Comparison of ENCODE assay signal across 15 cellular contexts in the genomic region with DNA sequence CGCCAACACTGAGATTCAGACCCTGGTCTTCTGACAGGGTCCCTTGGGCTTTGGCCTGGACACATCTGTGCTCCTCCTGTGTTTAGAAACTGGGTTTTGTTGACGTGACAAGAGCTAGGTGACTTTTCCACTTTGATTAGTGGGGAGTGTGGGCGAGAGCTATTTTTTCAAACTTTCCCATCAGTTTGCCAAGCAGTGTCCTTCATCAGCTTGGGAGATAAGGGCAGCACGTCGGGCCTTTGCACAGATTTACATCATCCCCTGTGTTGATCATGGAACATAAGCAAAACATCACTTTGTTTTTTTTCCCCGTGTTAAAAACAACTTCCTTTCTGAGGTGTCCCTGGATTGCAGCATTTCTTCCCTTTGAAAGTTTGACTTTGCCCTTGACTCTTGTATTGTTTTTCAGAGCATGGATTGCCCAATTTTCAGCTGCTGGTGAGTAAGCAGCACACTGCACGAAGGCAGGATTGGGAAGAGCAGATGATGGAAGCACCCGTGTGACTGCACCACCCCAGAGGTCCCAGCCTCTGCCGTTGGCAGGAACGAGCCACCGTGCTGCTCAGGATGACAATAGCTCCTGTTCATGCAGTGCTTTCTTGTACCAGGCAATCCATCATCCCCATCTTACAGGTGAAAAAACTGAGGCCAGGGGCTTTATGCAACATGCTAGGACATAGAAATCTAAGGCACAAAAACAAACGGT. TPM values are rescaled to one million over a fixed set of nuclear protein-coding genes. Genes with fewer than 3 reads are reported as not detected.
DNase-seq lines count a peak whose midpoint lies in the region; ATAC-seq and TF ChIP-seq lines count a peak whose summit lies in the region.
"Had no signal": no experiment of that assay in that cellular context is flagged by ENCODE, and none has a peak within 500 bp of the region (broad histone marks: within the 10 kb centered on the region; RNA-seq: fewer than 3 reads in every experiment).

No MANE protein-coding gene starts in this region.

- TF ChIP-seq EP300 in esophagus muscularis mucosa (IDR thresholded peaks at IDR 0.05) = no peak

- H3K36me3 ChIP-seq in GM23338 (ENCODE audit: insufficient read depth) (0 out of 2 replicates have a peak, but pooled peaks cover 3% of the 10 kb centered on the region), esophagus muscularis mucosa (no peaks in the 10 kb centered on the region)

- H3K79me2 ChIP-seq in GM23338 (replicated peaks; ENCODE audit: insufficient read depth) = no peaks in the 10 kb centered on the region

- no peak overlapping the region for H2AFZ ChIP-seq in GM23338

- H3K4me3 ChIP-seq in GM23338 = no peak overlapping the region
- no peak overlapping the region for H3K4me3 ChIP-seq in esophagus muscularis mucosa

- WGBS in esophagus muscularis mucosa = 69% methylated on average over 12 of the region's 12 CpGs

- ATAC-seq in GM23338 = no peak
- no peak for ATAC-seq in HG02885 (IDR thresholded peaks at IDR 0.05; ENCODE audit: poor library complexity, unreplicated experiment)
- ATAC-seq in HG02970 (IDR thresholded peaks at IDR 0.05; ENCODE audit: low FRiP score, unreplicated experiment) = no peak

- H3K27me3 Mint-ChIP-seq in GM23338 (ENCODE audit: insufficient read depth, low read depth, poor library complexity) (peaks cover 11% of the 10 kb centered on the region), osteocyte (ENCODE audit: unreplicated experiment) (no peaks in the 10 kb centered on the region)

- H3K4me2 ChIP-seq in GM23338 = 0 out of 2 replicates have a peak overlapping the region, but pooled peaks have one; percentile 20

- DNase-seq in GM23338 (ENCODE audit: low spot score) = no peak
- DNase-seq in SW480 (ENCODE audit: low spot score) = peak; percentile 43
- DNase-seq in esophagus muscularis mucosa (ENCODE audit: extremely low spot score) = peak; percentile 55
- DNase-seq in osteocyte (ENCODE audit: extremely low spot score, unreplicated experiment) = no peak
- DNase-seq in GDM1 (lab: John Stamatoyannopoulos, UW) = no peak
- no peak for DNase-seq in activated naive CD4-positive, alpha-beta T cell (lab: John Stamatoyannopoulos, UW)
- DNase-seq: activated CD4-positive, alpha-beta T cell treated with anti-CD3 and anti-CD28 coated beads for 48 hours; kidney; NCI-H1930; nephron progenitor cell; NK-92 treated with Interleukin-12 subunit alpha and Interleukin-12 subunit beta, amount 100 ng/mL, for 24 hours had no signal

- peaks cover 5% of the 10 kb centered on the region; the same call in 2 of the 3 replicates for H3K4me1 Mint-ChIP-seq in GM23338
- peaks cover 47% of the 10 kb centered on the region for H3K4me1 Mint-ChIP-seq in osteocyte (ENCODE audit: unreplicated experiment)
- H3K4me1 Mint-ChIP-seq: central memory CD8-positive, alpha-beta T cell had no signal

- no peaks in the 10 kb centered on the region for H4K20me1 ChIP-seq in GM23338 (replicated peaks; ENCODE audit: insufficient read depth)

- H3K36me3 Mint-ChIP-seq in GM23338 (ENCODE audit: low read depth) (peaks cover 25% of the 10 kb centered on the region), osteocyte (ENCODE audit: unreplicated experiment) (no peaks in the 10 kb centered on the region)

- H3K27ac Mint-ChIP-seq in GM23338 (no peak overlapping the region), osteocyte (ENCODE audit: unreplicated experiment) (peak overlapping the region; percentile 12)
- H3K27ac Mint-ChIP-seq: activated T-helper 2 cell treated with anti-CD3 and anti-CD28 coated beads, Interferon-gamma antibody, Interleukin-2, Interleukin-4, amounts not matched to agents 10 μg/mL and 5 μg/mL and 100 μg/mL, durations not matched to agents 14 hours and 24 hours and 36 hours; nephron progenitor cell had no signal

- no peaks in the 10 kb centered on the region for H3K4me1 ChIP-seq in GM23338 (ENCODE audit: insufficient read depth)
- no peaks in the 10 kb centered on the region for H3K4me1 ChIP-seq in esophagus muscularis mucosa

- TF ChIP-seq POLR2A in esophagus muscularis mucosa (IDR thresholded peaks at IDR 0.05; ENCODE audit: low read depth) = no peak

- H3K27me3 ChIP-seq in GM23338 (ENCODE audit: insufficient read depth) (peaks cover 8% of the 10 kb centered on the region), esophagus muscularis mucosa (peaks cover 0 to 40% (median 0%) of the 10 kb centered on the region in 4 donors)

- TF ChIP-seq CTCF in GM23338 (conservative IDR thresholded peaks at IDR 0.05; ENCODE audit: low read depth in 2 of 2) = no peak
- no peak for TF ChIP-seq CTCF in esophagus muscularis mucosa (IDR thresholded peaks at IDR 0.05)
- TF ChIP-seq CTCF in osteocyte (IDR thresholded peaks at IDR 0.05) = no peak

- no peak overlapping the region for H3K27ac ChIP-seq in GM23338 (ENCODE audit: low read depth)
- H3K27ac ChIP-seq in esophagus muscularis mucosa (replicated peaks in 1 of 4) = no peak overlapping the region

- H3K9me3 Mint-ChIP-seq in GM23338 (peaks cover 27% of the 10 kb centered on the region), osteocyte (ENCODE audit: unreplicated experiment) (peaks cover 16% of the 10 kb centered on the region)
- H3K9me3 Mint-ChIP-seq: activated T-helper 2 cell treated with anti-CD3 and anti-CD28 coated beads, Interferon-gamma antibody, Interleukin-2, Interleukin-4, amounts not matched to agents 10 μg/mL and 5 μg/mL and 100 μg/mL, durations not matched to agents 14 hours and 24 hours and 36 hours; central memory CD8-positive, alpha-beta T cell had no signal

- peaks cover 0 to 24% (median 15%) of the 10 kb centered on the region in 4 donors for H3K9me3 ChIP-seq in esophagus muscularis mucosa

- H3F3A ChIP-seq in GM23338 (replicated peaks; ENCODE audit: low read depth) = no peaks in the 10 kb centered on the region

- no peak overlapping the region for H3K4me3 Mint-ChIP-seq in GM23338
- H3K4me3 Mint-ChIP-seq in osteocyte (ENCODE audit: unreplicated experiment) = no peak overlapping the region
- H3K4me3 Mint-ChIP-seq: central memory CD8-positive, alpha-beta T cell; nephron progenitor cell had no signal

- H3K9me2 ChIP-seq in GM23338 (ENCODE audit: insufficient read depth) = no peaks in the 10 kb centered on the region

- intact Hi-C loops in esophagus muscularis mucosa (cut with DNase I) = no loop called here

TF ChIP-seq in GM23338, 12 proteins besides CTCF, POLR2A, EP300 and RAD21 (continues in another document):
- TF ChIP-seq ZNF114 (CRISPR knock-in tag; IDR thresholded peaks at IDR 0.05) = no peak

RNA-seq across cellular contexts. Expression of a gene that starts 6.4 kb away (rescaled TPM):
- total RNA-seq in GM23338 (2014; rRNA removed; shearing (Covaris generic)) = not detected in 2 replicates
- polyA plus RNA-seq in GM23338 (2016; fragmentation: Nextera tagmentation; extraction: Ambion mirVana) = not detected in 2 replicates
- not detected for total RNA-seq in esophagus muscularis mucosa
- total RNA-seq in osteocyte = 1.9 and 2.4 TPM in 2 replicates
- total RNA-seq: activated T-helper 2 cell treated with anti-CD3 and anti-CD28 coated beads, Interferon-gamma antibody, Interleukin-2, Interleukin-4, amounts not matched to agents 10 μg/mL and 5 μg/mL and 100 μg/mL, durations not matched to agents 14 hours and 24 hours and 36 hours; kidney had no signal

RNA-seq across cellular contexts. Expression of a gene that starts 9.0 kb away (rescaled TPM):
- total RNA-seq in GM23338 (2014; rRNA removed; shearing (Covaris generic)) = not detected in 2 replicates
- not detected in 2 replicates for polyA plus RNA-seq in GM23338 (2016; fragmentation: Nextera tagmentation; extraction: Ambion mirVana)
- total RNA-seq in esophagus muscularis mucosa (not detected), osteocyte (not detected in 2 replicates)
- total RNA-seq: activated T-helper 2 cell treated with anti-CD3 and anti-CD28 coated beads, Interferon-gamma antibody, Interleukin-2, Interleukin-4, amounts not matched to agents 10 μg/mL and 5 μg/mL and 100 μg/mL, durations not matched to agents 14 hours and 24 hours and 36 hours; kidney had no signal

RNA-seq across cellular contexts. Expression of a gene that starts 39.2 kb away (rescaled TPM):
- 8.2 and 11.2 TPM in 2 replicates for total RNA-seq in GM23338 (2014; rRNA removed; shearing (Covaris generic))
- polyA plus RNA-seq in GM23338 (2016; fragmentation: Nextera tagmentation; extraction: Ambion mirVana) = 7.6 and 11.3 TPM in 2 replicates
- total RNA-seq in esophagus muscularis mucosa = 100 to 1,000 TPM in 2 of 4 donors, 10 to 100 TPM in 2; 60.6 to 187 (median 104) TPM
- 294 and 321 TPM in 2 replicates for total RNA-seq in osteocyte

Comparison
In these comparisons a context has a peak if more than half of its experiments do, and no peak if none do; other contexts are left out.
1. DNase-seq: peak in SW480 (single experiment) and esophagus muscularis mucosa (single experiment); none in GM23338 (single experiment), osteocyte (single experiment), GDM1 (single experiment) and activated naive CD4-positive, alpha-beta T cell (0 of 4).